Comparison of ENCODE assay signal across 1 cellular context in genomic region chr10:45594276-45595157, GRCh38.
A peak's percentile ranks its signal among the peaks of the same experiment; 100 is the strongest.
TF ChIP-seq lines count a peak whose summit lies in the region.

No MANE protein-coding gene starts in this region.

TF ChIP-seq in HCT116, 20 proteins besides CTCF, POLR2A, EP300 and RAD21 (continued from another document):
- TF ChIP-seq FOSL1 (IDR thresholded peaks at IDR 0.05; ENCODE audit: low read depth) (0 out of 2 replicates have a peak, but pooled peaks have one; percentile 3), ZFX (IDR thresholded peaks at IDR 0.05) (peak; percentile 52), CBX3 (IDR thresholded peaks at IDR 0.05; ENCODE audit: low read depth) (peak; percentile 77; the same call in 1 of the 2 replicates), ZBTB33 (IDR thresholded peaks at IDR 0.05; ENCODE audit: extremely low read depth, insufficient replicate concordance, low read length) (no peak), SRF (IDR thresholded peaks at IDR 0.05; ENCODE audit: low read depth) (no peak), EGR1 (IDR thresholded peaks at IDR 0.05; ENCODE audit: low read depth) (peak; percentile 54), CEBPB (IDR thresholded peaks at IDR 0.05; ENCODE audit: low read depth) (no peak), EZH2 (IDR thresholded peaks at IDR 0.05) (no peak), ATF3 (IDR thresholded peaks at IDR 0.05) (no peak)
TF ChIP-seq in HCT116: peak in this region for 8.
